8 cellular contexts compared by ENCODE assay signal in genomic region chr12:85575115-85576096, GRCh38.
DNase-seq lines count a peak whose midpoint lies in the region; ATAC-seq and TF ChIP-seq lines count a peak whose summit lies in the region.

No MANE protein-coding gene starts in this region.

- DNase-seq in A172 (ENCODE audit: low spot score) (peak; percentile 66), GM12864 (ENCODE audit: low read depth) (peak; percentile 21), HAP-1 (ENCODE audit: low spot score in 2 of 2) (peak; percentile 46 to 64), KBM-7 (peak; percentile 71), PC-3 (peak; percentile 81), dorsolateral prefrontal cortex (peak in 3 of 10 donors; percentile 20 to 41 (median 39)), lung microvascular endothelial cell (ENCODE audit: low read depth in 2 of 2) (peak; percentile 78 to 87)
- no peak for DNase-seq in stimulated activated naive CD4-positive, alpha-beta T cell (lab: John Stamatoyannopoulos, UW)

- POLR2A ChIA-PET in PC-3 (lab: Charles Lee; ENCODE audit: unreplicated experiment): no interaction called here

- no peaks in the 10 kb centered on the region for H3K9me3 ChIP-seq in HAP-1
- no peaks in the 10 kb centered on the region for H3K9me3 ChIP-seq in PC-3 (ENCODE audit: low read length)

- no peak overlapping the region for H3K4me2 ChIP-seq in PC-3 (ENCODE audit: low read length)

- ATAC-seq in PC-3: peak; percentile 95

- intact Hi-C loops in PC-3 (cut with micrococcal nuclease) (loop anchor here (1.0 to 2.0 kb wide), 3 partner anchors 107 to 297 kb away; no protein-coding TSS in a partner anchor), dorsolateral prefrontal cortex (cut with DNase I) (loop anchor here in 1 of 2 donors (5.0 kb wide), 1 partner anchor 292 kb away; no protein-coding TSS in a partner anchor)

- H3K79me2 ChIP-seq in PC-3 (ENCODE audit: low read length): no peaks in the 10 kb centered on the region

- H4K20me1 ChIP-seq in PC-3 (ENCODE audit: low read length): no peaks in the 10 kb centered on the region

- no peaks in the 10 kb centered on the region for H3K9me2 ChIP-seq in PC-3 (replicated peaks; ENCODE audit: low read length)

- H3K4me1 ChIP-seq in HAP-1 (no peaks in the 10 kb centered on the region), PC-3 (ENCODE audit: insufficient read depth, low read length) (peaks cover 3% of the 10 kb centered on the region; the same call in 1 of the 2 replicates)

- peaks cover 5% of the 10 kb centered on the region for H3K27me3 ChIP-seq in HAP-1 (ENCODE audit: low read depth)
- no peaks in the 10 kb centered on the region for H3K27me3 ChIP-seq in PC-3 (ENCODE audit: low read length)
- no peaks in the 10 kb centered on the region for H3K27me3 ChIP-seq in dorsolateral prefrontal cortex

- H3F3A ChIP-seq in PC-3 (ENCODE audit: low read length, unreplicated experiment): no peaks in the 10 kb centered on the region

- H3K9ac ChIP-seq in PC-3 (ENCODE audit: low read length): no peak overlapping the region

- TF ChIP-seq CTCF in GM12864 (IDR thresholded peaks at IDR 0.05; ENCODE audit: low read depth, low read length, missing control alignments): peak; percentile 66
- TF ChIP-seq CTCF in PC-3 (conservative IDR thresholded peaks at IDR 0.05; ENCODE audit: low read depth, low read length): peak; percentile 92
- peak in 55 of 56 donors; percentile 22 to 76 (median 50) for TF ChIP-seq CTCF in dorsolateral prefrontal cortex (IDR thresholded peaks at IDR 0.05 in 54 of 56, conservative IDR thresholded peaks at IDR 0.05 in 2 of 56; ENCODE audit: low read depth in 1 of 56, partially characterized antibody in 56 of 56)

- CTCF ChIA-PET in PC-3 (lab: Charles Lee): interaction anchor here (0.5 to 1.5 kb wide), 5 partner anchors 45 to 292 kb away, joined by 3 to 21 read pairs (median 3); no protein-coding TSS in a partner anchor

- no peaks in the 10 kb centered on the region for H3K36me3 ChIP-seq in HAP-1 (replicated peaks)
- no peaks in the 10 kb centered on the region for H3K36me3 ChIP-seq in PC-3 (ENCODE audit: low read depth, low read length)

- H3K27ac ChIP-seq in PC-3 (ENCODE audit: low read length) (no peak overlapping the region), dorsolateral prefrontal cortex (no peak overlapping the region)

- no peak overlapping the region for H2AFZ ChIP-seq in PC-3 (ENCODE audit: low read length)

- in situ Hi-C loops in HAP-1 (cut with MboI; ENCODE audit: low sequenced_read_pairs) (loop anchor here (5.0 kb wide), 1 partner anchor 292 kb away; no protein-coding TSS in a partner anchor), KBM-7 (cut with MboI; ENCODE audit: low pct_unique_long_range_greater_than_20kb, low sequenced_read_pairs) (loop anchor here (25.0 kb wide), 1 partner anchor 287 kb away; the partner anchor contains the start of gene NTS)

- BruUV-seq in PC-3 (replicated peaks; lab: Mats Ljungman, UMichigan): no TSS peak

- H3K4me3 ChIP-seq in GM12864 (ENCODE audit: low read depth, low read length) (no peak overlapping the region), HAP-1 (no peak overlapping the region), PC-3 (ENCODE audit: low read length) (no peak overlapping the region), dorsolateral prefrontal cortex (no peak overlapping the region)

Comparison
In these comparisons a context has a peak if more than half of its experiments do, and no peak if none do; other contexts are left out.
1. DNase-seq: peak in A172 (single experiment), GM12864 (single experiment), HAP-1 (2 of 2), KBM-7 (single experiment), PC-3 (single experiment) and lung microvascular endothelial cell (2 of 2); none in stimulated activated naive CD4-positive, alpha-beta T cell (0 of 6).
2. Peak in every context shown above with its lines, with median percentiles within 50 percentile points of each other: CTCF ChIP-seq.